8 cellular contexts compared by ENCODE assay signal in genomic region chrX:15855562-15856256, GRCh38. TPM values are rescaled to one million over a fixed set of nuclear protein-coding genes. Genes with fewer than 3 reads are reported as not detected.
DNase-seq lines count a peak whose midpoint lies in the region; ATAC-seq and TF ChIP-seq lines count a peak whose summit lies in the region.

No MANE protein-coding gene starts in this region.

- no peak for TF ChIP-seq POLR2A in vagina (IDR thresholded peaks at IDR 0.05)

- H3K27me3 ChIP-seq in lower lobe of right lung (ENCODE audit: low read depth): no peaks in the 10 kb centered on the region
- no peaks in the 10 kb centered on the region for H3K27me3 ChIP-seq in vagina

- ATAC-seq in lower lobe of right lung: no peak
- ATAC-seq in GM18502 (IDR thresholded peaks at IDR 0.05; ENCODE audit: poor library complexity, unreplicated experiment): no peak

- peak overlapping the region; percentile 63 for H3K4me3 ChIP-seq in Jurkat, Clone E6-1 (ENCODE audit: low read length)
- H3K4me3 ChIP-seq in lower lobe of right lung: peak overlapping the region; percentile 65
- H3K4me3 ChIP-seq in vagina: peak overlapping the region; percentile 65 to 94

- H3K27ac ChIP-seq in C4-2B (peak overlapping the region; percentile 88), lower lobe of right lung (peak overlapping the region; percentile 90), vagina (peak overlapping the region; percentile 77)

- in situ Hi-C loops in GM13977 (cut with MboI; ENCODE audit: low pct_unique_long_range_greater_than_20kb, low sequenced_read_pairs, unreplicated experiment): no loop called here

- no peak for DNase-seq in Jurkat, Clone E6-1 (ENCODE audit: low read depth, low spot score)
- DNase-seq in amniotic epithelial cell (ENCODE audit: low read depth) (peak; percentile 4), lower lobe of right lung (no peak), vagina (ENCODE audit: extremely low spot score in 2 of 2) (peak in 1 of 2 donors; percentile 91), GM13977 (ENCODE audit: low spot score) (no peak)
- no peak for DNase-seq in activated CD4-positive, CD25-positive, alpha-beta regulatory T cell treated with anti-CD3 and anti-CD28 coated beads, Interleukin-2, amount 50 U/mL, for 72 hours

- H3K4me1 ChIP-seq in lower lobe of right lung: no peaks in the 10 kb centered on the region
- peaks cover 24% of the 10 kb centered on the region for H3K4me1 ChIP-seq in vagina

- no peak for TF ChIP-seq CTCF in C4-2B (conservative IDR thresholded peaks at IDR 0.05)
- TF ChIP-seq CTCF in lower lobe of right lung (IDR thresholded peaks at IDR 0.05): no peak
- no peak for TF ChIP-seq CTCF in vagina (IDR thresholded peaks at IDR 0.05)
- TF ChIP-seq CTCF in GM13977 (IDR thresholded peaks at IDR 0.05; ENCODE audit: extremely low read depth, insufficient read depth, missing control alignments): no peak

- no peaks in the 10 kb centered on the region for H3K9me3 ChIP-seq in lower lobe of right lung
- H3K9me3 ChIP-seq in vagina: no peaks in the 10 kb centered on the region

- intact Hi-C loops in lower lobe of right lung (cut with DNase I): no loop called here
- intact Hi-C loops in vagina (cut with DNase I): no loop called here

- H3K36me3 ChIP-seq in lower lobe of right lung (no peaks in the 10 kb centered on the region), vagina (no peaks in the 10 kb centered on the region)

RNA-seq across cellular contexts. Expression of gene AP1S2, which starts 1.1 kb away (rescaled TPM):
- 20.9 TPM for polyA plus RNA-seq in Jurkat, Clone E6-1 (2012; ENCODE audit: insufficient read depth, insufficient read length)
- total RNA-seq in lower lobe of right lung: 38.5 TPM
- total RNA-seq in vagina: 18.9 TPM
